8 cellular contexts compared by ENCODE assay signal in the genomic region with DNA sequence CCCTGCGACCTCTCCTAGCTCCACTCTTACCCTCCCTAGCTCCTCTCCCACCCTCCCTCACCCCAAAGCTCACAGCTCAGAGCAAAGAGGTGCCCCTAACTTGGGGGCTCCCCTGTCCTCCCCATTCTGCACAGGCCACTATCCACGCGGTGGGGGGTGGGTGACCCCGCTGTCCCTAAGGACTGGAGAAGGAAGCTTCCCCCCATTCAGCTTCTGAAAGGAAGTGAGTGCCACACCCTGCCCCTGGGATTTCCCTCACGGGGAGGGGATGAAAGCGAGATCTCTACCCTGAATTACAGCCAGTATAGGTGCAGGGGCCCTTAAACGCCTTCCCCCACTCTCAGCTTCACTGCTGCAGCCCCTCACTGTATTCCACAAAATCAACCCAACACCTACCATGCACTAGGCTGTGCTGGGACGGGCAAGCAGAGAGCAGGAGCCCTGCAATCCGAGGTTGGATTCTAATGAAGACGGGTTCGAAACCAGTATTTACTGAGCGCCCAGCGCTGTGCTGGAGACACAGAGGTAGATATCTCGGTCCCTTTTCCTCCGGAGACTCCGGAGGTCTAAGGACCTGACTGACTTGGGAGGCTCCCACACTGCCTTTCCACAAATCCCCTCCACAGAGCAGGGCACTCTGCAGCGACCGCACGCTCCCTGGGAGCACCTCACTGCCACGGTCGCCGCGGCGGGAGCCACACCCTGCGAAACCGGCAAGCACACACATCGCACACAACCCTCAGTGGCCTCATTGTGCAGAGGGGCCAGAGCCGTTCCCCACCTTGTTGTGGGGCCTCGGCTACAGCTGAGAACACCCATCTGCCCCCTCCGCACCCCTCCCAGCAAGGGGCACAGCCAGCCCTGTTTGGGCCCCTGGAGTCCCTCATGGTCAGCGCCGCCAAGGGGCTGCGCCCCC. TPM values are rescaled to one million over a fixed set of nuclear protein-coding genes. Genes with fewer than 3 reads are reported as not detected.
DNase-seq lines count a peak whose midpoint lies in the region; ATAC-seq and TF ChIP-seq lines count a peak whose summit lies in the region.

No MANE protein-coding gene starts in this region.

- H3K4me1 Mint-ChIP-seq in activated CD8-positive, alpha-beta T cell treated with anti-CD3 and anti-CD28 coated beads, Interleukin-2, amount 10 ng/mL, durations not matched to agents 7 days and 5 days (ENCODE audit: low read depth): peaks cover 64% of the 10 kb centered on the region

- peak; percentile 62 for DNase-seq in GM23248
- DNase-seq in activated CD8-positive, alpha-beta T cell treated with anti-CD3 and anti-CD28 coated beads, Interleukin-2, amount 10 ng/mL, durations not matched to agents 7 days and 5 days: peak; percentile 49
- DNase-seq in foreskin fibroblast: peak in 1 of 2 donors; percentile 53
- DNase-seq in psoas muscle: peak in 1 of 2 donors; percentile 39
- no peak for DNase-seq in activated CD4-positive, CD25-positive, alpha-beta regulatory T cell (lab: John Stamatoyannopoulos, UW)
- DNase-seq in T1000 (lab: John Stamatoyannopoulos, UW): no peak

- H3K9ac ChIP-seq in GM23248: peak overlapping the region; percentile 92

- in situ Hi-C loops in GM23248 (cut with MboI): no loop called here

- CTCF ChIA-PET in activated CD8-positive, alpha-beta T cell treated with anti-CD3 and anti-CD28 coated beads, Interleukin-2, amount 10 ng/mL, durations not matched to agents 7 days and 5 days (lab: Charles Lee): interaction anchor here (1.0 to 11.6 kb wide), 10 partner anchors 11 to 155 kb away, joined by 3 to 266 read pairs (median 28); a partner anchor contains a TSS

- H2AFZ ChIP-seq in GM23248: no peak overlapping the region

- TF ChIP-seq CTCF in 22Rv1 (IDR thresholded peaks at IDR 0.05) (no peak), foreskin fibroblast (IDR thresholded peaks at IDR 0.05; ENCODE audit: low read depth, low read length) (no peak), psoas muscle (IDR thresholded peaks at IDR 0.05) (no peak)

- peaks cover 16% of the 10 kb centered on the region for H3K27me3 Mint-ChIP-seq in activated CD8-positive, alpha-beta T cell treated with anti-CD3 and anti-CD28 coated beads, Interleukin-2, amount 10 ng/mL, durations not matched to agents 7 days and 5 days (ENCODE audit: low read depth)

- H3K9me2 ChIP-seq in GM23248 (ENCODE audit: insufficient read depth): no peaks in the 10 kb centered on the region

- POLR2A ChIA-PET in activated CD8-positive, alpha-beta T cell treated with anti-CD3 and anti-CD28 coated beads, Interleukin-2, amount 10 ng/mL, durations not matched to agents 7 days and 5 days (lab: Charles Lee): interaction anchor here (0.6 to 4.3 kb wide), 9 partner anchors 11 to 336 kb away, joined by 3 to 36 read pairs (median 8); a partner anchor contains a TSS

- H3K27me3 ChIP-seq in GM23248 (replicated peaks; ENCODE audit: insufficient read depth) (no peaks in the 10 kb centered on the region), psoas muscle (ENCODE audit: insufficient read depth in 3 of 3, low read length in 2 of 3) (no peaks in the 10 kb centered on the region)

- H3K79me2 ChIP-seq in GM23248 (ENCODE audit: insufficient read depth): peaks cover 93% of the 10 kb centered on the region

- peaks cover 6% of the 10 kb centered on the region for H3K36me3 Mint-ChIP-seq in activated CD8-positive, alpha-beta T cell treated with anti-CD3 and anti-CD28 coated beads, Interleukin-2, amount 10 ng/mL, durations not matched to agents 7 days and 5 days (ENCODE audit: low read depth)

- peak overlapping the region; percentile 95 for H3K27ac ChIP-seq in 22Rv1
- peak overlapping the region; percentile 81 for H3K27ac ChIP-seq in GM23248
- H3K27ac ChIP-seq in psoas muscle: peak overlapping the region; percentile 99

- H3K27ac Mint-ChIP-seq in activated CD8-positive, alpha-beta T cell treated with anti-CD3 and anti-CD28 coated beads, Interleukin-2, amount 10 ng/mL, durations not matched to agents 7 days and 5 days: peak overlapping the region; percentile 78

- H3K9me3 ChIP-seq in GM23248 (ENCODE audit: low read depth) (no peaks in the 10 kb centered on the region), psoas muscle (no peaks in the 10 kb centered on the region)

- peaks cover 34% of the 10 kb centered on the region for H3K4me1 ChIP-seq in GM23248 (ENCODE audit: insufficient read depth)
- peaks cover 66% of the 10 kb centered on the region for H3K4me1 ChIP-seq in psoas muscle

- 0 to 2% methylated on average over 31 to 33 of the region's 33 CpGs for WGBS in GM23248 (ENCODE audit: low coverage in 1 of 2, low lambda C conversion rate in 2 of 2, missing lambda C conversion rate in 2 of 2), 2 experiments
- 3 to 6% (median 6%) methylated on average over 22 to 33 of the region's 33 CpGs for WGBS in psoas muscle, 3 donors

- H3K4me3 Mint-ChIP-seq in activated CD8-positive, alpha-beta T cell treated with anti-CD3 and anti-CD28 coated beads, Interleukin-2, amount 10 ng/mL, durations not matched to agents 7 days and 5 days: peak overlapping the region; percentile 90

- H3K36me3 ChIP-seq in GM23248 (ENCODE audit: low read depth) (no peaks in the 10 kb centered on the region), psoas muscle (ENCODE audit: insufficient read depth in 1 of 2, low read depth in 1 of 2) (peaks cover 0 to 2% of the 10 kb centered on the region in 2 donors)

- H4K20me1 ChIP-seq in GM23248 (ENCODE audit: insufficient read depth): peaks cover 15% of the 10 kb centered on the region; the same call in 1 of the 2 replicates

- H3K4me3 ChIP-seq in GM23248: peak overlapping the region; percentile 96
- H3K4me3 ChIP-seq in foreskin fibroblast (ENCODE audit: low read depth in 1 of 2, low read length in 2 of 2): peak overlapping the region; percentile 88 to 90
- H3K4me3 ChIP-seq in psoas muscle: peak overlapping the region; percentile 91

- no peaks in the 10 kb centered on the region for H3K9me3 Mint-ChIP-seq in activated CD8-positive, alpha-beta T cell treated with anti-CD3 and anti-CD28 coated beads, Interleukin-2, amount 10 ng/mL, durations not matched to agents 7 days and 5 days (ENCODE audit: insufficient read depth)

- ATAC-seq in activated CD8-positive, alpha-beta T cell treated with anti-CD3 and anti-CD28 coated beads, Interleukin-2, amount 10 ng/mL, durations not matched to agents 7 days and 5 days: peak; percentile 16
- ATAC-seq in psoas muscle (no peak), GM18858 (IDR thresholded peaks at IDR 0.05; ENCODE audit: unreplicated experiment) (no peak)

- peak overlapping the region; percentile 86 for H3K4me2 ChIP-seq in GM23248 (ENCODE audit: unreplicated experiment)

- intact Hi-C loops in psoas muscle (cut with DNase I): loop anchor here (2.0 to 5.0 kb wide), 4 partner anchors 16 to 147 kb away; no protein-coding TSS in a partner anchor

- peaks cover 29% of the 10 kb centered on the region for H3F3A ChIP-seq in GM23248 (ENCODE audit: insufficient read depth)

RNA-seq across cellular contexts. Expression of a gene that starts 1.8 kb away (rescaled TPM):
- total RNA-seq in GM23248 (2014; rRNA removed; shearing (Covaris generic)): 548 and 557 TPM in 2 replicates
- polyA plus RNA-seq in GM23248 (2016; fragmentation: Nextera tagmentation; extraction: Ambion mirVana): 163 and 167 TPM in 2 replicates
- total RNA-seq in activated CD8-positive, alpha-beta T cell treated with anti-CD3 and anti-CD28 coated beads, Interleukin-2, amount 10 ng/mL, durations not matched to agents 7 days and 5 days: 100 to 1,000 TPM; 123 to 129 TPM
- total RNA-seq in psoas muscle: 100 to 1,000 TPM; 376 to 679 (median 425) TPM
- polyA plus RNA-seq in psoas muscle: 100 to 1,000 TPM in 2 of 3 donors, 10 to 100 TPM in 1; 93.5 to 227 (median 206) TPM

RNA-seq across cellular contexts. Expression of a gene that starts 28.9 kb away (rescaled TPM):
- total RNA-seq in GM23248 (2014; rRNA removed; shearing (Covaris generic)): 1,322 and 1,677 TPM in 2 replicates
- polyA plus RNA-seq in GM23248 (2016; fragmentation: Nextera tagmentation; extraction: Ambion mirVana): 533 and 544 TPM in 2 replicates
- 1,000 to 10,000 TPM; 1,058 to 1,098 TPM for total RNA-seq in activated CD8-positive, alpha-beta T cell treated with anti-CD3 and anti-CD28 coated beads, Interleukin-2, amount 10 ng/mL, durations not matched to agents 7 days and 5 days
- total RNA-seq in psoas muscle: 1,000 to 10,000 TPM; 1,137 to 1,954 (median 1,509) TPM
- polyA plus RNA-seq in psoas muscle: 1,000 to 10,000 TPM; 1,687 to 2,356 (median 2,243) TPM

RNA-seq across cellular contexts. Expression of a gene that starts 46.5 kb away (rescaled TPM):
- total RNA-seq in GM23248 (2014; rRNA removed; shearing (Covaris generic)): 6.1 and 7.7 TPM in 2 replicates
- 11.1 and 12.1 TPM in 2 replicates for polyA plus RNA-seq in GM23248 (2016; fragmentation: Nextera tagmentation; extraction: Ambion mirVana)
- total RNA-seq in activated CD8-positive, alpha-beta T cell treated with anti-CD3 and anti-CD28 coated beads, Interleukin-2, amount 10 ng/mL, durations not matched to agents 7 days and 5 days: 10 to 100 TPM; 22.2 to 25.0 TPM
- 10 to 100 TPM; 14.3 to 23.7 (median 19.6) TPM for total RNA-seq in psoas muscle
- polyA plus RNA-seq in psoas muscle: 10 to 100 TPM; 12.1 to 15.5 (median 12.7) TPM

RNA-seq across cellular contexts. Expression of a gene that starts 56.9 kb away (rescaled TPM):
- 98.8 and 114 TPM in 2 replicates for total RNA-seq in GM23248 (2014; rRNA removed; shearing (Covaris generic))
- 26.3 and 28.9 TPM in 2 replicates for polyA plus RNA-seq in GM23248 (2016; fragmentation: Nextera tagmentation; extraction: Ambion mirVana)
- total RNA-seq in activated CD8-positive, alpha-beta T cell treated with anti-CD3 and anti-CD28 coated beads, Interleukin-2, amount 10 ng/mL, durations not matched to agents 7 days and 5 days: 100 to 1,000 TPM; 249 to 273 TPM
- 10 to 100 TPM; 20.0 to 32.5 (median 28.6) TPM for total RNA-seq in psoas muscle
- 10 to 100 TPM; 18.4 to 27.1 (median 26.9) TPM for polyA plus RNA-seq in psoas muscle

Comparison
In these comparisons a context has a peak if more than half of its experiments do, and no peak if none do; other contexts are left out.
1. DNase-seq: peak in GM23248 (single experiment) and activated CD8-positive, alpha-beta T cell treated with anti-CD3 and anti-CD28 coated beads, Interleukin-2, amount 10 ng/mL, durations not matched to agents 7 days and 5 days (single experiment); none in activated CD4-positive, CD25-positive, alpha-beta regulatory T cell (0 of 4) and T1000 (single experiment).
2. Peak in every context shown above with its lines, with median percentiles within 50 percentile points of each other: H3K27ac ChIP-seq and H3K4me3 ChIP-seq.